30 cellular contexts compared by ENCODE assay signal in genomic region chr1:175390081-175390481, GRCh38.
A peak's percentile ranks its signal among the peaks of the same experiment; 100 is the strongest.
DNase-seq lines count a peak whose midpoint lies in the region; ATAC-seq, FAIRE-seq and TF ChIP-seq lines count a peak whose summit lies in the region.
"Had no signal": no experiment of that assay in that cellular context is flagged by ENCODE, and none has a peak within 500 bp of the region (broad histone marks: within the 10 kb centered on the region; RNA-seq: fewer than 3 reads in every experiment).

No MANE protein-coding gene starts in this region.

- RAD21 ChIA-PET in GM12878 (lab: Charles Lee; ENCODE audit: unreplicated experiment), result interaction anchor here (0.9 kb wide), 1 partner anchor 244 kb away, joined by 3 read pairs; no protein-coding TSS in a partner anchor

- ATAC-seq in GM19043 (IDR thresholded peaks at IDR 0.05; ENCODE audit: low read depth, unreplicated experiment), result peak; percentile 71
- ATAC-seq in HG03060 (IDR thresholded peaks at IDR 0.05; ENCODE audit: low read depth, unreplicated experiment), result peak; percentile 49
- ATAC-seq in GM12878, result peak; percentile 86
- ATAC-seq: A549, HCT116, heart right ventricle, left colon, psoas muscle had no signal

- H3K9me3 ChIP-seq in GM12878 (replicated peaks; ENCODE audit: control insufficient read depth, insufficient read depth, low read length), result no peaks in the 10 kb centered on the region
- H3K9me3 ChIP-seq: A549, breast epithelium, psoas muscle, SJSA1, upper lobe of left lung had no signal

- CTCF ChIA-PET in GM12878 (lab: Yijun Ruan, JAX), result interaction anchor here (0.8 to 1.8 kb wide), 6 partner anchors 10 to 244 kb away, joined by 3 to 9 read pairs (median 4); no protein-coding TSS in a partner anchor

- no peaks in the 10 kb centered on the region for H3K36me3 ChIP-seq in GM12878 (ENCODE audit: control insufficient read depth in 2 of 2, insufficient read depth in 2 of 2, low read length in 1 of 2)
- H3K36me3 ChIP-seq: breast epithelium, heart right ventricle, SJSA1, upper lobe of left lung had no signal

- H4K20me1 ChIP-seq in GM12878 (ENCODE audit: control insufficient read depth, insufficient read depth), result no peaks in the 10 kb centered on the region

- POLR2A ChIA-PET in GM12878 (lab: Charles Lee), result no interaction called here

- no TSS peak for BruUV-seq in GM12878 (replicated peaks; lab: Mats Ljungman, UMichigan)

- no peaks in the 10 kb centered on the region for H3K79me2 ChIP-seq in GM12878 (ENCODE audit: control insufficient read depth, insufficient read depth, low read length)

- DNase-seq in GM12865 (ENCODE audit: low read depth), result peak; percentile 60
- DNase-seq in GM12878 (ENCODE audit: low read depth, low spot score), result peak; percentile 21
- no peak for DNase-seq in foreskin melanocyte
- DNase-seq in activated CD4-positive, alpha-beta T cell treated with anti-CD3 and anti-CD28 coated beads for 4 hours, result no peak
- DNase-seq in kidney tubule cell (ENCODE audit: low spot score), result no peak
- DNase-seq in kidney glomerular epithelial cell (lab: John Stamatoyannopoulos, UW), result no peak
- DNase-seq: activated CD4-positive, alpha-beta T cell treated with anti-CD3 and anti-CD28 coated beads for 1 hour; activated CD8-positive, alpha-beta memory T cell treated with anti-CD3 and anti-CD28 coated beads for 24 hours; activated T-cell treated with anti-CD3 and anti-CD28 coated beads, Interleukin-2, amount 50 U/mL, for 1 hour; CD8-positive, alpha-beta memory T cell; DMS153; effector memory CD4-positive, alpha-beta T cell; foreskin fibroblast; heart right ventricle; KG1; left colon; NCI-H146; NCI-H510A treated with DMSO at 0.1 percent for 48 hours; psoas muscle; stimulated activated CD8-positive, alpha-beta memory T cell treated with anti-CD3 and anti-CD28 coated beads, Interleukin-4, amount 100 ng/mL, for 48 hours; T-helper 1 cell; upper lobe of left lung had no signal

- H3K4me2 ChIP-seq in GM12878 (ENCODE audit: control insufficient read depth, insufficient read depth), result peak overlapping the region; percentile 23
- H3K4me2 ChIP-seq: A549 had no signal

- no peak overlapping the region for H2AFZ ChIP-seq in GM12878 (ENCODE audit: control insufficient read depth, low read depth, low read length)

- no peak for TF ChIP-seq RAD21 in GM12878 (IDR thresholded peaks at IDR 0.05; ENCODE audit: insufficient read depth, low read depth, low read length)

- H3K27me3 ChIP-seq in GM12878 (replicated peaks in 1 of 2; ENCODE audit: control insufficient read depth in 2 of 2, insufficient read depth in 2 of 2, low read length in 1 of 2), result no peaks in the 10 kb centered on the region
- H3K27me3 ChIP-seq: breast epithelium, SJSA1, upper lobe of left lung had no signal

- intact Hi-C loops in GM12878 (cut with micrococcal nuclease; ENCODE audit: unreplicated experiment), result no loop called here

- SMC1A ChIA-PET in GM12878 (lab: Charles Lee; ENCODE audit: uncharacterized antibody, unreplicated experiment), result interaction anchor here (1.3 to 1.5 kb wide), 2 partner anchors 14 to 44 kb away, joined by 5 to 8 read pairs; no protein-coding TSS in a partner anchor

- no peak for TF ChIP-seq EP300 in GM12878 (IDR thresholded peaks at IDR 0.05; ENCODE audit: borderline replicate concordance in 1 of 2, control insufficient read depth in 1 of 2, low read depth in 2 of 2, low read length in 2 of 2)

- no peak for TF ChIP-seq CTCF in GM12865 (IDR thresholded peaks at IDR 0.05; ENCODE audit: insufficient read depth, low read depth, low read length, missing control alignments)
- no peak for TF ChIP-seq CTCF in GM12878 (IDR thresholded peaks at IDR 0.05 in 2 of 3, conservative IDR thresholded peaks at IDR 0.05 in 1 of 3; ENCODE audit: control insufficient read depth in 2 of 3, extremely low read depth in 1 of 3, insufficient read depth in 1 of 3, low read depth in 3 of 3, low read length in 3 of 3)

- H3K4me1 ChIP-seq in GM12878 (ENCODE audit: control insufficient read depth, insufficient read depth, low read length), result peaks cover 4% of the 10 kb centered on the region; the same call in 1 of the 2 replicates
- H3K4me1 ChIP-seq: A549, breast epithelium, heart right ventricle, psoas muscle, SJSA1, upper lobe of left lung had no signal

- no peak overlapping the region for H3K9ac ChIP-seq in GM12878 (ENCODE audit: control insufficient read depth, insufficient read depth, low read length)

- 0% methylated on average over 2 of the region's 2 CpGs for WGBS in GM12878 (ENCODE audit: insufficient coverage, insufficient replicate concordance, low lambda C conversion rate, missing lambda C conversion rate)

- H3K27ac ChIP-seq in GM12878 (ENCODE audit: control insufficient read depth, insufficient read depth), result no peak overlapping the region
- H3K27ac ChIP-seq: A549, breast epithelium, heart right ventricle, psoas muscle, SJSA1, upper lobe of left lung had no signal

- in situ Hi-C loops in GM12878 (cut with MboI), result no loop called here

- TF ChIP-seq POLR2A in GM12878 (IDR thresholded peaks at IDR 0.05; ENCODE audit: low read depth, low read length), result no peak

- FAIRE-seq in GM12878 (lab: Jason Lieb, UNC), result peak; percentile 90
- FAIRE-seq: A549, G401.6, TTC549 had no signal

- H3K4me3 ChIP-seq in GM12865 (ENCODE audit: low read depth, low read length) (no peak overlapping the region), GM12878 (peak overlapping the region; percentile 23; the same call in 1 of the 2 replicates)
- H3K4me3 ChIP-seq: A549, breast epithelium, heart right ventricle, psoas muscle, SJSA1, upper lobe of left lung had no signal

TF ChIP-seq in GM12878, 131 proteins besides CTCF, POLR2A, EP300 and RAD21:
- no peak for TF ChIP-seq IRF4 (IDR thresholded peaks at IDR 0.05; ENCODE audit: low read depth, low read length)
- no peak for TF ChIP-seq CEBPB (IDR thresholded peaks at IDR 0.05; ENCODE audit: borderline replicate concordance in 1 of 2, low read depth in 2 of 2, low read length in 2 of 2)
- no peak for TF ChIP-seq SUPT20H (IDR thresholded peaks at IDR 0.05; ENCODE audit: borderline replicate concordance, control insufficient read depth, low read depth, low read length)
- TF ChIP-seq PAX5 (IDR thresholded peaks at IDR 0.05; ENCODE audit: borderline replicate concordance, low read depth, low read length), result no peak
- TF ChIP-seq ETV6 (conservative IDR thresholded peaks at IDR 0.05 in 1 of 2, IDR thresholded peaks at IDR 0.05 in 1 of 2; ENCODE audit: borderline replicate concordance in 1 of 2, low read depth in 1 of 2), result no peak
- TF ChIP-seq CEBPZ (IDR thresholded peaks at IDR 0.05; ENCODE audit: low read depth, low read length), result no peak
- TF ChIP-seq BHLHE40 (IDR thresholded peaks at IDR 0.05; ENCODE audit: borderline replicate concordance in 1 of 2, low read depth in 2 of 2, low read length in 1 of 2), result no peak
- no peak for TF ChIP-seq NR2F1 (conservative IDR thresholded peaks at IDR 0.05)
- no peak for TF ChIP-seq E4F1 (IDR thresholded peaks at IDR 0.05; ENCODE audit: borderline replicate concordance, partially characterized antibody)
- no peak for TF ChIP-seq CREB1 (IDR thresholded peaks at IDR 0.05; ENCODE audit: low read depth)
- TF ChIP-seq WRNIP1 (IDR thresholded peaks at IDR 0.05; ENCODE audit: borderline replicate concordance, low read depth, low read length), result no peak
- no peak for TF ChIP-seq MYC (IDR thresholded peaks at IDR 0.05; ENCODE audit: insufficient read depth, insufficient read length, insufficient replicate concordance, low read length, severe bottlenecking)
- no peak for TF ChIP-seq SRF (IDR thresholded peaks at IDR 0.05; ENCODE audit: low read depth in 2 of 2, low read length in 2 of 2)
- TF ChIP-seq TCF7 (IDR thresholded peaks at IDR 0.05; ENCODE audit: borderline replicate concordance), result no peak
- TF ChIP-seq DPF2 (IDR thresholded peaks at IDR 0.05), result no peak

Comparison
In these comparisons a context has a peak if more than half of its experiments do, and no peak if none do; other contexts are left out.
1. DNase-seq: peak in GM12865 (single experiment) and GM12878 (single experiment); none in foreskin melanocyte (single experiment), activated CD4-positive, alpha-beta T cell treated with anti-CD3 and anti-CD28 coated beads for 4 hours (0 of 2), kidney tubule cell (single experiment) and kidney glomerular epithelial cell (single experiment).
2. Peak in every context shown above with its lines, with median percentiles within 50 percentile points of each other: ATAC-seq.